ENCODE assay signal across 12 cellular contexts in genomic region chrX:110000854-110001701, GRCh38. TPM values are rescaled to one million over a fixed set of nuclear protein-coding genes. Genes with fewer than 3 reads are reported as not detected.
DNase-seq lines count a peak whose midpoint lies in the region; TF ChIP-seq lines count a peak whose summit lies in the region.
"Had no signal": no experiment of that assay in that cellular context is flagged by ENCODE, and none has a peak within 500 bp of the region (broad histone marks: within the 10 kb centered on the region; RNA-seq: fewer than 3 reads in every experiment).

No MANE protein-coding gene starts in this region.

- H3K4me1 Mint-ChIP-seq in CD8-positive, alpha-beta memory T cell: peaks cover 23 to 31% (median 28%) of the 10 kb centered on the region in 3 donors
- H3K4me1 Mint-ChIP-seq in brain (peaks cover 45% of the 10 kb centered on the region), neural progenitor cell (peaks cover 47% of the 10 kb centered on the region)

- H4K20me1 ChIP-seq in KMS-11 (ENCODE audit: insufficient read depth): no peaks in the 10 kb centered on the region
- H4K20me1 ChIP-seq in neural progenitor cell (ENCODE audit: low read depth): peaks cover 8% of the 10 kb centered on the region

- no peak overlapping the region for H3K4me3 ChIP-seq in CD8-positive, alpha-beta memory T cell (ENCODE audit: low read length)
- no peak overlapping the region for H3K4me3 ChIP-seq in KMS-11 (IDR thresholded peaks at IDR 0.05; ENCODE audit: insufficient read depth, low read depth, low read length)
- H3K4me3 ChIP-seq in neural progenitor cell: no peak overlapping the region

- H3K9ac ChIP-seq in KMS-11 (no peak overlapping the region), neural progenitor cell (no peak overlapping the region)

- H3K79me2 ChIP-seq in KMS-11 (ENCODE audit: insufficient read depth, low read depth) (no peaks in the 10 kb centered on the region), neural progenitor cell (ENCODE audit: low read depth) (peaks cover 7% of the 10 kb centered on the region)

- no peak overlapping the region for H2AFZ ChIP-seq in KMS-11 (ENCODE audit: low read depth)
- H2AFZ ChIP-seq in neural progenitor cell (replicated peaks): no peak overlapping the region

- peaks cover 0 to 6% of the 10 kb centered on the region in 2 donors for H3K27me3 Mint-ChIP-seq in CD8-positive, alpha-beta memory T cell
- H3K27me3 Mint-ChIP-seq in brain (peaks cover 17% of the 10 kb centered on the region), neural progenitor cell (ENCODE audit: insufficient read depth, low read depth) (peaks cover 7% of the 10 kb centered on the region)

- intact Hi-C loops in posterior cingulate gyrus (cut with DNase I): no loop called here

- H3K4me1 ChIP-seq in CD8-positive, alpha-beta memory T cell (ENCODE audit: insufficient read depth, low read length): peaks cover 6% of the 10 kb centered on the region
- H3K4me1 ChIP-seq in KMS-11 (ENCODE audit: low read depth, poor library complexity, severe bottlenecking) (no peaks in the 10 kb centered on the region), neural progenitor cell (no peaks in the 10 kb centered on the region)
- H3K4me1 ChIP-seq: foreskin keratinocyte, prostate gland had no signal

- peak overlapping the region in 2 of 8 donors; percentile 77 to 79 for H3K27ac Mint-ChIP-seq in CD8-positive, alpha-beta memory T cell
- H3K27ac Mint-ChIP-seq in brain (peak overlapping the region in 4 of 5 experiments; percentile 28 to 95 (median 93)), neural progenitor cell (no peak overlapping the region)

- POLR2A ChIA-PET in CD8-positive, alpha-beta memory T cell (lab: Charles Lee): no interaction called here

- H3K9me3 ChIP-seq in CD8-positive, alpha-beta memory T cell (ENCODE audit: low read length): no peaks in the 10 kb centered on the region
- H3K9me3 ChIP-seq in neural progenitor cell (ENCODE audit: low read depth): no peaks in the 10 kb centered on the region
- H3K9me3 ChIP-seq: prostate gland had no signal

- no peaks in the 10 kb centered on the region for H3K9me3 Mint-ChIP-seq in CD8-positive, alpha-beta memory T cell
- peaks cover 0 to 5% (median 0%) of the 10 kb centered on the region in 5 experiments for H3K9me3 Mint-ChIP-seq in brain
- H3K9me3 Mint-ChIP-seq in neural progenitor cell: peaks cover 7% of the 10 kb centered on the region
- H3K9me3 Mint-ChIP-seq: activated naive CD4-positive, alpha-beta T cell treated with anti-CD3 and anti-CD28 coated beads, Interleukin-2, amount 50 U/mL, for 72 hours had no signal

- H3K36me3 ChIP-seq in CD8-positive, alpha-beta memory T cell (ENCODE audit: insufficient read depth, low read length): no peaks in the 10 kb centered on the region
- no peaks in the 10 kb centered on the region for H3K36me3 ChIP-seq in KMS-11 (ENCODE audit: insufficient read depth)
- H3K36me3 ChIP-seq in neural progenitor cell: no peaks in the 10 kb centered on the region
- H3K36me3 ChIP-seq: prostate gland had no signal

- CTCF ChIA-PET in CD8-positive, alpha-beta memory T cell (lab: Charles Lee): interaction anchor here (0.6 to 2.1 kb wide), 2 partner anchors 11 to 149 kb away, joined by 3 to 6 read pairs; no protein-coding TSS in a partner anchor

- no peak for DNase-seq in CD8-positive, alpha-beta memory T cell
- DNase-seq in neural progenitor cell (ENCODE audit: low spot score) (no peak), amygdala (lab: John Stamatoyannopoulos, UW) (no peak), posterior cingulate gyrus (no peak), kidney glomerular epithelial cell (lab: John Stamatoyannopoulos, UW) (no peak)
- DNase-seq: foreskin keratinocyte, midbrain, NCI-H2171 treated with DMSO at 0.1 percent for 48 hours had no signal

- peaks cover 0 to 6% (median 2%) of the 10 kb centered on the region in 3 donors for H3K36me3 Mint-ChIP-seq in CD8-positive, alpha-beta memory T cell
- H3K36me3 Mint-ChIP-seq in brain: peaks cover 4% of the 10 kb centered on the region
- peaks cover 6% of the 10 kb centered on the region for H3K36me3 Mint-ChIP-seq in neural progenitor cell

- TF ChIP-seq CTCF in KMS-11 (conservative IDR thresholded peaks at IDR 0.05; ENCODE audit: low read depth, low read length) (no peak), brain (conservative IDR thresholded peaks at IDR 0.05) (no peak), neural progenitor cell (IDR thresholded peaks at IDR 0.05) (no peak)

- no peaks in the 10 kb centered on the region for H3K27me3 ChIP-seq in CD8-positive, alpha-beta memory T cell (ENCODE audit: insufficient read depth, low read length, poor library complexity, severe bottlenecking)
- no peaks in the 10 kb centered on the region for H3K27me3 ChIP-seq in KMS-11 (ENCODE audit: insufficient read depth, low read depth)
- no peaks in the 10 kb centered on the region for H3K27me3 ChIP-seq in neural progenitor cell
- H3K27me3 ChIP-seq: foreskin keratinocyte had no signal

- H3K4me3 Mint-ChIP-seq in CD8-positive, alpha-beta memory T cell: peak overlapping the region in 4 of 7 donors; percentile 26 to 90 (median 68)
- H3K4me3 Mint-ChIP-seq in brain (peak overlapping the region in 4 of 5 experiments; percentile 22 to 94 (median 72)), neural progenitor cell (peak overlapping the region; percentile 91)

- peak overlapping the region; percentile 64 for H3K27ac ChIP-seq in CD8-positive, alpha-beta memory T cell (ENCODE audit: low read depth, low read length)
- H3K27ac ChIP-seq in KMS-11 (no peak overlapping the region), neural progenitor cell (no peak overlapping the region)
- H3K27ac ChIP-seq: foreskin keratinocyte had no signal

- H3F3A ChIP-seq in neural progenitor cell (ENCODE audit: low read depth): no peaks in the 10 kb centered on the region

- H3K4me2 ChIP-seq in KMS-11 (peak overlapping the region; percentile 57; the same call in 1 of the 2 replicates), neural progenitor cell (no peak overlapping the region)

RNA-seq across cellular contexts. Expression of gene TMEM164, which starts 1.8 kb away (rescaled TPM):
- 10 to 100 TPM; 11.6 to 13.2 TPM for total RNA-seq in CD8-positive, alpha-beta memory T cell
- 3.2 TPM for polyA plus RNA-seq in CD8-positive, alpha-beta memory T cell
- 45.8 TPM for polyA plus RNA-seq in brain (ENCODE audit: insufficient read depth, low read depth, low replicate concordance)
- total RNA-seq in neural progenitor cell (ENCODE audit: low replicate concordance): 15.5 and 23.9 TPM in 2 replicates
